ENCODE assay signal across 5 cellular contexts in the genomic region with DNA sequence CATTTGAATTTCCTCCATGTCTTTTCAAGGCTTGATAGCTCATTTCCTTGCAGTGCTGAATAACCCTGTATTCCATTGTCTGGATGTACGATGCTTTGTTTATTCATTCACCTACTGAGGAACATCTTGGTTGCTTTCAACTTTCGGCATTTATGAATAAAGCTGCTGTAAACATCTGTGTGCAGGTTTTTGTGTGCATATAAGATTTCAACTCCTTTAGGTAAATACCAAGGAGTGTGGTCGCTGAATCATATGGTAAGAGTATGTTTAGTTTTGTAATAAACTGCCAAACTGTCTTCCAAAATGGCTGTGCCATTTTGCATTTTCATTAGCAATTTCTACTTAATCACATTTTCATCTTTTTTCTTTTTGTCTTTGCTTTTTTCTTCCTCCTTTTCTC.
"Had no signal": no experiment of that assay in that cellular context is flagged by ENCODE, and none has a peak within 500 bp of the region (broad histone marks: within the 10 kb centered on the region; RNA-seq: fewer than 3 reads in every experiment).

No MANE protein-coding gene starts in this region.

- H2AFZ ChIP-seq: GM23338 had no signal

- H3K27ac Mint-ChIP-seq: GM23338, H9 had no signal

- DNase-seq: H9, HCEC 1CT, IMR-90 had no signal

- H3K4me2 ChIP-seq: GM23338 had no signal

- H3K4me3 Mint-ChIP-seq: GM23338, H9 had no signal

- H3K4me3 ChIP-seq: GM23338, K562 had no signal

- ATAC-seq: GM23338, K562 had no signal
